14 cellular contexts compared by ENCODE assay signal in the genomic region with DNA sequence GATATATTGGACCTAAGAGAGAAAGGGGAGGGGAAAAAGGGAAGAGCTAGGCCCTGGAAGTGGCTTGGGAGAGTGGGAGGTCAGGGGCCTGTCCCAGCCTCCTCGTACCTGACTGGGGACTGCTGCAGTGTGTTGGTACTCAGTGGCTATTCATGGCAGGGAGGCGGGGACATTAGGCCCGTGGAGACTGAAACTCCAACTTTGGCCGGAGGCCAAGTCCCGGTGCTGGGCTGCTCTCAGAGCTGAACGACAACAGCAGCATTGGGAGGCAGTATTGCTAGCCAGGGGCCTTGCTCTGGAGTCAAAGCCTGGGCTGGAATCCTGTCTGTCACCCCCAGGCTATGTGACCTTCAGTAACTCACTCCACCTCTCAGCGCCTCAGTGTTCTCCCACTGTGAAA. TPM values are rescaled to one million over a fixed set of nuclear protein-coding genes. Genes with fewer than 3 reads are reported as not detected.
DNase-seq lines count a peak whose midpoint lies in the region; ATAC-seq lines count a peak whose summit lies in the region.
"Had no signal": no experiment of that assay in that cellular context is flagged by ENCODE, and none has a peak within 500 bp of the region (broad histone marks: within the 10 kb centered on the region; RNA-seq: fewer than 3 reads in every experiment).

No MANE protein-coding gene starts in this region.

- DNase-seq in HuH-7 (ENCODE audit: low spot score): peak; percentile 71
- DNase-seq in RPMI8226: peak; percentile 90
- peak; percentile 90 for DNase-seq in left ventricle myocardium superior
- DNase-seq in sciatic nerve (ENCODE audit: low spot score): peak; percentile 81
- DNase-seq: cerebellar nuclear complex, foreskin fibroblast, NCI-H1417 treated with DMSO at 0.1 percent for 48 hours, SIG-M5 had no signal

- ATAC-seq in left ventricle myocardium superior (peak; percentile 91), sciatic nerve (peak; percentile 56), GM21423 (IDR thresholded peaks at IDR 0.05; ENCODE audit: unreplicated experiment) (no peak), HG02678 (IDR thresholded peaks at IDR 0.05; ENCODE audit: unreplicated experiment) (no peak), GM18519 (IDR thresholded peaks at IDR 0.05; ENCODE audit: low FRiP score, unreplicated experiment) (no peak), HG03097 (IDR thresholded peaks at IDR 0.05; ENCODE audit: low FRiP score, unreplicated experiment) (no peak)
- ATAC-seq: stimulated activated memory B cell treated with anti-CD40 and anti-IgM and Interleukin-4, amounts not matched to agents 10 μg/mL and 1 μg/mL and 100 μg/mL, for 72 hours; WTC11 had no signal

- intact Hi-C loops in left ventricle myocardium superior (cut with micrococcal nuclease) (no loop called here), sciatic nerve (cut with DNase I) (no loop called here)

RNA-seq across cellular contexts. Expression of a gene that starts 37.8 kb away (rescaled TPM):
- total RNA-seq in left ventricle myocardium superior (32.0 TPM), sciatic nerve (53.7 TPM)

Comparison
In these comparisons a context has a peak if more than half of its experiments do, and no peak if none do; other contexts are left out.
1. ATAC-seq: peak in left ventricle myocardium superior (single experiment) and sciatic nerve (single experiment); none in GM21423 (single experiment), HG02678 (single experiment), GM18519 (single experiment) and HG03097 (single experiment).
2. Peak in every context shown above with its lines, with median percentiles within 50 percentile points of each other: DNase-seq.